In the genomic region with DNA sequence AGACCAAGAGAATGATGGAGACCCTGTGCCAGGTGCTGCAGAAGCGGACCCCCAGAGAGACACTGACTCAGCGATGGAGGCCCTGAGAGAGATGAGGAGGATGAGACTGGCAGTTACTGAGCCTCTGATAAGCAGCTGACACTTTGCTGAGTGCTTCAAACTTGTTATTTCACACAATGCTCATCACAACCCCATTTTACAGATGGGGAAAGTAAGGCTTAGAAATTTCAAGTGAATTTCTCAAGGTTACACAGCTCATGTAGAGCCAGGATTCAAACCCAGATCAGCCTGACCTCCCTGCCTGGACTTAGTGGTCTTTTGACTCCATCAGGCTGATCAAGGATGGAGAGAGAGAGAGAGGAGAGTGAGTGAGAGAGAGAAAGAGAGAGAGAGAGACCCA, we compare ENCODE assay signal across 5 cellular contexts.
"Had no signal": no experiment of that assay in that cellular context is flagged by ENCODE, and none has a peak within 500 bp of the region (broad histone marks: within the 10 kb centered on the region; RNA-seq: fewer than 3 reads in every experiment).

No MANE protein-coding gene starts in this region.

- H2AFZ ChIP-seq: GM23248 had no signal

- H3K4me3 Mint-ChIP-seq: H9, IgD-negative memory B cell had no signal

- H3K27ac ChIP-seq: GM23248 had no signal

- H3K27ac Mint-ChIP-seq: H9 had no signal

- FAIRE-seq: H54, HTR-8/SVneo had no signal

- H3K4me3 ChIP-seq: GM23248 had no signal

- H3K9me3 Mint-ChIP-seq: H9, IgD-negative memory B cell had no signal

- H3K9ac ChIP-seq: GM23248 had no signal
